In the genomic region with DNA sequence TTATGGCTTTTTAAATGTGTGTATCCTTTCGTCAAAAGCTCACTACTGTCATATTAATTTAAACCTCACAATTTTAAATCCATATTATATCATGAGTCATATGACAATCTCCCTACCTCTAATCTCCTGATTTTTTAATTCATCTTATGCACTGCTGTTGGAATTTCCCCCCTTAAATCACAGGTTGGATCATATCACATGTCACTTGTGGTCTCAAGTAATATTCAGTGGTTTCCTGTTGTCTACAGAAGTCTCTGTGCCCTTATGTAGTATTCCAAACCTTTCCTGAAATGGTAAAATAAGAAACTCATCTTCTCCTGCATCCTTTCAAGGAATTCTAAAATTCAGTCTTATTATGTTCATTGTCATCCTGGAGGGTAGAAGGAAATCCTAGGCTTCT, we compare ENCODE assay signal across 16 cellular contexts.
"Had no signal": no experiment of that assay in that cellular context is flagged by ENCODE, and none has a peak within 500 bp of the region (broad histone marks: within the 10 kb centered on the region; RNA-seq: fewer than 3 reads in every experiment).

No MANE protein-coding gene starts in this region.

- H3K27ac ChIP-seq: body of pancreas, left ventricle myocardium inferior, neural progenitor cell, tibial artery, uterus had no signal

- H3K9me3 ChIP-seq: body of pancreas, uterus had no signal

- H3K4me1 Mint-ChIP-seq: neural progenitor cell had no signal

- H3K9ac ChIP-seq: neural progenitor cell had no signal

- H3K27me3 Mint-ChIP-seq: activated CD4-positive, alpha-beta memory T cell treated with anti-CD3 and anti-CD28 coated beads for 36 hours; activated CD4-positive, alpha-beta T cell treated with anti-CD3 and anti-CD28 coated beads for 36 hours; activated naive CD8-positive, alpha-beta T cell; progenitor cell of endocrine pancreas had no signal

- H3K4me3 Mint-ChIP-seq: activated CD4-positive, alpha-beta memory T cell treated with anti-CD3 and anti-CD28 coated beads for 36 hours; activated CD4-positive, alpha-beta T cell treated with anti-CD3 and anti-CD28 coated beads for 36 hours; activated naive CD8-positive, alpha-beta T cell; neural progenitor cell had no signal

- H3K27ac Mint-ChIP-seq: activated CD4-positive, alpha-beta memory T cell treated with anti-CD3 and anti-CD28 coated beads for 36 hours; activated CD4-positive, alpha-beta T cell treated with anti-CD3 and anti-CD28 coated beads for 36 hours; activated naive CD8-positive, alpha-beta T cell; neural progenitor cell; progenitor cell of endocrine pancreas had no signal

- ATAC-seq: activated CD4-positive, alpha-beta T cell treated with anti-CD3 and anti-CD28 coated beads for 36 hours; body of pancreas had no signal

- H3K27me3 ChIP-seq: body of pancreas, neural progenitor cell, tibial artery, uterus had no signal

- H3K36me3 ChIP-seq: left ventricle myocardium inferior, neural progenitor cell, tibial artery, uterus had no signal

- H3K4me2 ChIP-seq: neural progenitor cell had no signal

- H2AFZ ChIP-seq: neural progenitor cell had no signal

- H3K4me3 ChIP-seq: body of pancreas, left ventricle myocardium inferior, neural progenitor cell, tibial artery, uterus had no signal

- DNase-seq: activated CD4-positive, alpha-beta memory T cell treated with anti-CD3 and anti-CD28 coated beads for 36 hours; activated CD4-positive, alpha-beta T cell treated with anti-CD3 and anti-CD28 coated beads for 36 hours; amniotic stem cell; body of pancreas; foreskin melanocyte; kidney glomerular epithelial cell; left ventricle myocardium inferior; stimulated activated CD4-positive, alpha-beta T cell treated with anti-CD3 and anti-CD28 coated beads, Interleukin-12 subunit alpha, Interleukin-12 subunit beta, amount 100 ng/mL, for 4 hours; stimulated activated CD4-positive, alpha-beta T cell treated with anti-CD3 and anti-CD28 coated beads, Interleukin-1b, Interleukin-23, amount 100 ng/mL, for 48 hours; stimulated activated CD8-positive, alpha-beta memory T cell treated with anti-CD3 and anti-CD28 coated beads, Interleukin-4, amount 100 ng/mL, for 48 hours; T-helper 2 cell; tibial artery; uterus had no signal

- H3K4me1 ChIP-seq: body of pancreas, left ventricle myocardium inferior, neural progenitor cell, uterus had no signal
